In genomic region chr19:42254850-42255765, GRCh38 we compare ENCODE assay signal across 8 cellular contexts. TPM values are rescaled to one million over a fixed set of nuclear protein-coding genes. Genes with fewer than 3 reads are reported as not detected.
DNase-seq lines count a peak whose midpoint lies in the region; ATAC-seq and TF ChIP-seq lines count a peak whose summit lies in the region.

TSS of gene ERF (minus strand) at chr19:42255128. CDS start at chr19:42254999, 129 bp downstream.

- TF ChIP-seq CTCF in cardiac muscle cell (IDR thresholded peaks at IDR 0.05; ENCODE audit: low read depth, low read length) = no peak
- peak in 2 of 5 experiments; percentile 25 to 54 for TF ChIP-seq CTCF in tibial nerve (IDR thresholded peaks at IDR 0.05)

- H3K27ac ChIP-seq in cardiac muscle cell (peak within 1 kb of the TSS; percentile 95), tibial nerve (peak within 1 kb of the TSS; percentile 98 to 100 (median 100))

- H3K9me3 ChIP-seq in cardiac muscle cell (ENCODE audit: low read depth) = no peaks in the 10 kb centered on the region
- no peaks in the 10 kb centered on the region for H3K9me3 ChIP-seq in tibial nerve

- peak within 1 kb of the TSS; percentile 77 for H3K4me3 Mint-ChIP-seq in activated naive CD8-positive, alpha-beta T cell treated with anti-CD3 and anti-CD28 coated beads, Interleukin-2, amount 50 U/mL, for 24 hours

- peak; percentile 49 to 96 for TF ChIP-seq EP300 in tibial nerve (IDR thresholded peaks at IDR 0.05)

- H3K4me3 ChIP-seq in cardiac muscle cell = peak within 1 kb of the TSS; percentile 96
- peak within 1 kb of the TSS; percentile 88 to 99 (median 96) for H3K4me3 ChIP-seq in tibial nerve

- H3K27me3 Mint-ChIP-seq in activated naive CD8-positive, alpha-beta T cell treated with anti-CD3 and anti-CD28 coated beads, Interleukin-2, amount 50 U/mL, for 24 hours = peaks cover 5% of the 10 kb centered on the region

- H3K4me1 Mint-ChIP-seq in activated naive CD8-positive, alpha-beta T cell treated with anti-CD3 and anti-CD28 coated beads, Interleukin-2, amount 50 U/mL, for 24 hours = peaks cover 28% of the 10 kb centered on the region

- H3K4me1 ChIP-seq in cardiac muscle cell (ENCODE audit: low read depth) = peaks cover 34% of the 10 kb centered on the region
- peaks cover 0 to 47% (median 31%) of the 10 kb centered on the region in 4 donors for H3K4me1 ChIP-seq in tibial nerve

- peak within 1 kb of the TSS; percentile 72 for H3K27ac Mint-ChIP-seq in activated naive CD8-positive, alpha-beta T cell treated with anti-CD3 and anti-CD28 coated beads, Interleukin-2, amount 50 U/mL, for 24 hours

- H3K36me3 ChIP-seq in cardiac muscle cell (no peaks in the 10 kb centered on the region), tibial nerve (peaks cover 0 to 4% (median 0%) of the 10 kb centered on the region in 3 donors)

- H3K9me3 Mint-ChIP-seq in activated naive CD8-positive, alpha-beta T cell treated with anti-CD3 and anti-CD28 coated beads, Interleukin-2, amount 50 U/mL, for 24 hours = no peaks in the 10 kb centered on the region

- 1% methylated on average over 17 to 18 of the region's 75 CpGs for WGBS in tibial nerve, 2 donors

- DNase-seq in EH (ENCODE audit: low read depth) (peak; percentile 90), HCEC 1CT (peak; percentile 87), NCI-H1092 (lab: John Stamatoyannopoulos, UW) (peak; percentile 36), T follicular helper cell (ENCODE audit: low read depth) (peak; percentile 88), cardiac muscle cell (ENCODE audit: low read depth in 1 of 2, low spot score in 1 of 2) (peak; percentile 95 to 96), pons (ENCODE audit: low spot score) (peak; percentile 86), tibial nerve (ENCODE audit: low spot score in 2 of 2) (peak; percentile 95)
- DNase-seq in activated naive CD8-positive, alpha-beta T cell treated with anti-CD3 and anti-CD28 coated beads, Interleukin-2, amount 50 U/mL, for 24 hours = peak; percentile 95

- H3K27me3 ChIP-seq in cardiac muscle cell (no peaks in the 10 kb centered on the region), tibial nerve (no peaks in the 10 kb centered on the region)

- H3K36me3 Mint-ChIP-seq in activated naive CD8-positive, alpha-beta T cell treated with anti-CD3 and anti-CD28 coated beads, Interleukin-2, amount 50 U/mL, for 24 hours (ENCODE audit: low read depth) = peaks cover 11% of the 10 kb centered on the region

- TF ChIP-seq POLR2A in tibial nerve (IDR thresholded peaks at IDR 0.05) = peak; percentile 97 to 99

- ATAC-seq in activated naive CD8-positive, alpha-beta T cell treated with anti-CD3 and anti-CD28 coated beads, Interleukin-2, amount 50 U/mL, for 24 hours = peak; percentile 78

RNA-seq across cellular contexts. Expression of gene ERF, which starts in this region (rescaled TPM):
- total RNA-seq in cardiac muscle cell = 97.6 and 108 TPM in 2 replicates
- polyA plus RNA-seq in cardiac muscle cell = 25.1 and 25.4 TPM in 2 replicates
- 10 to 100 TPM; 30.4 to 42.6 (median 35.1) TPM for total RNA-seq in tibial nerve

Comparison
In these comparisons a context has a peak if more than half of its experiments do, and no peak if none do; other contexts are left out.
1. Peak in every context shown above with its lines: DNase-seq, ATAC-seq, H3K4me3 ChIP-seq and H3K27ac ChIP-seq.
2. DNase-seq: peak in every context shown above with its lines; median percentile 96 in cardiac muscle cell; 95 in activated naive CD8-positive, alpha-beta T cell treated with anti-CD3 and anti-CD28 coated beads, Interleukin-2, amount 50 U/mL, for 24 hours; 95 in tibial nerve; 90 in EH; 88 in T follicular helper cell; 87 in HCEC 1CT; 86 in pons; 36 in NCI-H1092.